Comparison of ENCODE assay signal across 7 cellular contexts in genomic region chr13:34884366-34884765, GRCh38. TPM values are rescaled to one million over a fixed set of nuclear protein-coding genes. Genes with fewer than 3 reads are reported as not detected.
"Had no signal": no experiment of that assay in that cellular context is flagged by ENCODE, and none has a peak within 500 bp of the region (broad histone marks: within the 10 kb centered on the region; RNA-seq: fewer than 3 reads in every experiment).

No MANE protein-coding gene starts in this region.

- ATAC-seq: K562 had no signal

- DNase-seq: GM23248, GOT3, H7, IMR-90 had no signal

- H3K27ac ChIP-seq: GM23248 had no signal

- H3K36me3 ChIP-seq: HAP-1 had no signal

- H3K4me1 ChIP-seq: HAP-1 had no signal

- H3K4me3 ChIP-seq: GM23248, HAP-1, K562 had no signal

- H3K9me3 ChIP-seq: HAP-1 had no signal

RNA-seq across cellular contexts. Expression of gene NBEA, which starts 57.7 kb away (rescaled TPM):
- total RNA-seq: HT-29 had no signal
